ENCODE assay signal across 12 cellular contexts in the genomic region with DNA sequence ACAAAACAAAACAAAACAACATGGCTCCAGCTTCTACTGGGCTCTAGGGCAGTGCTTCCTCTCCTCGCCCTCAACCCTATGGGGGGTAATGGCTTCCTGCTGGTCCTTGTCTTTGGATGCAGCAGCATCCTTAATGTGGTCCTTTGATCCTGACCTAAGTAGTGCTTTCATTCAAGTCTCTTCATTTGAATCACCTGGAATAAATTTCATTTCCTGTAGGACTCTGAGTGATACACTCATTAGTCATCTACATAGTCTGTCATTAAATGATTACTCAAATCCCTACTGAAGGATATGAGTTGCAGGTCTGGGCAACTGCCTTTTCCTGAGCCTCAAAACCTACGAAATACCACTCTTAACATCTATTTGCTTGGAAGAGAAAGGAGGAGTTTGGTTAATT. TPM values are rescaled to one million over a fixed set of nuclear protein-coding genes. Genes with fewer than 3 reads are reported as not detected.
DNase-seq lines count a peak whose midpoint lies in the region; ATAC-seq lines count a peak whose summit lies in the region.
"Had no signal": no experiment of that assay in that cellular context is flagged by ENCODE, and none has a peak within 500 bp of the region (broad histone marks: within the 10 kb centered on the region; RNA-seq: fewer than 3 reads in every experiment).

No MANE protein-coding gene starts in this region.

- H3K27me3 Mint-ChIP-seq in activated naive CD4-positive, alpha-beta T cell treated with anti-CD3 and anti-CD28 coated beads for 36 hours (ENCODE audit: low read depth), result no peaks in the 10 kb centered on the region
- no peaks in the 10 kb centered on the region for H3K27me3 Mint-ChIP-seq in stimulated activated naive CD8-positive, alpha-beta T cell treated with anti-CD3 and anti-CD28 coated beads, Interleukin-15, amount 100 ng/mL, for 72 hours

- peak; percentile 72 for ATAC-seq in stimulated activated naive CD8-positive, alpha-beta T cell treated with anti-CD3 and anti-CD28 coated beads, Interleukin-15, amount 100 ng/mL, for 72 hours
- no peak for ATAC-seq in HG03175 (IDR thresholded peaks at IDR 0.05; ENCODE audit: unreplicated experiment)
- ATAC-seq: pancreas had no signal

- H3K4me3 Mint-ChIP-seq in activated naive CD4-positive, alpha-beta T cell treated with anti-CD3 and anti-CD28 coated beads for 36 hours, result no peak overlapping the region
- peak overlapping the region; percentile 40 to 43 for H3K4me3 Mint-ChIP-seq in stimulated activated naive CD8-positive, alpha-beta T cell treated with anti-CD3 and anti-CD28 coated beads, Interleukin-15, amount 100 ng/mL, for 72 hours

- no peaks in the 10 kb centered on the region for H3K9me3 Mint-ChIP-seq in activated naive CD4-positive, alpha-beta T cell treated with anti-CD3 and anti-CD28 coated beads for 36 hours
- no peaks in the 10 kb centered on the region for H3K9me3 Mint-ChIP-seq in stimulated activated naive CD8-positive, alpha-beta T cell treated with anti-CD3 and anti-CD28 coated beads, Interleukin-15, amount 100 ng/mL, for 72 hours

- DNase-seq in activated naive CD4-positive, alpha-beta T cell treated with anti-CD3 and anti-CD28 coated beads for 36 hours, result no peak
- no peak for DNase-seq in activated naive CD4-positive, alpha-beta T cell (lab: John Stamatoyannopoulos, UW)
- DNase-seq in RPMI7951 (ENCODE audit: low read depth) (peak; percentile 46), dermis blood vessel endothelial cell (peak; percentile 46), ecto neural progenitor cell (ENCODE audit: low spot score) (no peak), inferior parietal cortex (ENCODE audit: extremely low spot score) (no peak)
- no peak for DNase-seq in stimulated activated naive CD8-positive, alpha-beta T cell treated with anti-CD3 and anti-CD28 coated beads, Interleukin-15, amount 100 ng/mL, for 72 hours
- DNase-seq: AML-193, mesenchymal stem cell, NCI-H1930, pancreas had no signal

- H3K36me3 Mint-ChIP-seq in activated naive CD4-positive, alpha-beta T cell treated with anti-CD3 and anti-CD28 coated beads for 36 hours (ENCODE audit: low read depth), result peaks cover 9% of the 10 kb centered on the region

- H3K4me1 Mint-ChIP-seq in activated naive CD4-positive, alpha-beta T cell treated with anti-CD3 and anti-CD28 coated beads for 36 hours (ENCODE audit: low read depth), result peaks cover 80% of the 10 kb centered on the region
- H3K4me1 Mint-ChIP-seq in stimulated activated naive CD8-positive, alpha-beta T cell treated with anti-CD3 and anti-CD28 coated beads, Interleukin-15, amount 100 ng/mL, for 72 hours, result peaks cover 88% of the 10 kb centered on the region

- CTCF ChIA-PET in activated naive CD4-positive, alpha-beta T cell treated with anti-CD3 and anti-CD28 coated beads for 36 hours (lab: Charles Lee), result interaction anchor here (1.0 to 2.9 kb wide), 4 partner anchors 28 to 58 kb away, joined by 3 to 17 read pairs (median 4); no protein-coding TSS in a partner anchor

- intact Hi-C loops in activated naive CD4-positive, alpha-beta T cell treated with anti-CD3 and anti-CD28 coated beads for 36 hours (cut with micrococcal nuclease), result loop anchor here (1.0 kb wide), 5 partner anchors 11 to 54 kb away; no protein-coding TSS in a partner anchor

- H3K27ac Mint-ChIP-seq in activated naive CD4-positive, alpha-beta T cell treated with anti-CD3 and anti-CD28 coated beads for 36 hours, result peak overlapping the region; percentile 73
- H3K27ac Mint-ChIP-seq in stimulated activated naive CD8-positive, alpha-beta T cell treated with anti-CD3 and anti-CD28 coated beads, Interleukin-15, amount 100 ng/mL, for 72 hours, result peak overlapping the region; percentile 51 to 84

RNA-seq across cellular contexts. Expression of gene RHOH, which starts 54.5 kb away (rescaled TPM):
- 10 to 100 TPM; 87.5 to 92.7 TPM for total RNA-seq in activated naive CD4-positive, alpha-beta T cell treated with anti-CD3 and anti-CD28 coated beads for 36 hours
- not detected in 2 replicates for total RNA-seq in RPMI7951 (2014; rRNA removed; shearing (Covaris generic))
- 0.17 and 0.65 TPM in 2 replicates for total RNA-seq in dermis blood vessel endothelial cell

Comparison
In these comparisons a context has a peak if more than half of its experiments do, and no peak if none do; other contexts are left out.
1. DNase-seq: peak in RPMI7951 (single experiment) and dermis blood vessel endothelial cell (single experiment); none in activated naive CD4-positive, alpha-beta T cell treated with anti-CD3 and anti-CD28 coated beads for 36 hours (single experiment), activated naive CD4-positive, alpha-beta T cell (0 of 4), stimulated activated naive CD8-positive, alpha-beta T cell treated with anti-CD3 and anti-CD28 coated beads, Interleukin-15, amount 100 ng/mL, for 72 hours (0 of 2), ecto neural progenitor cell (single experiment) and inferior parietal cortex (single experiment).
2. RNA of gene RHOH, which starts 54.5 kb away (total RNA-seq): 87.5 to 92.7 TPM in activated naive CD4-positive, alpha-beta T cell treated with anti-CD3 and anti-CD28 coated beads for 36 hours; 0.17 to 0.65 TPM in dermis blood vessel endothelial cell and not detected in RPMI7951; every median in the first group is over 10 times any median in the second.